ENCODE assay signal across 8 cellular contexts in the genomic region with DNA sequence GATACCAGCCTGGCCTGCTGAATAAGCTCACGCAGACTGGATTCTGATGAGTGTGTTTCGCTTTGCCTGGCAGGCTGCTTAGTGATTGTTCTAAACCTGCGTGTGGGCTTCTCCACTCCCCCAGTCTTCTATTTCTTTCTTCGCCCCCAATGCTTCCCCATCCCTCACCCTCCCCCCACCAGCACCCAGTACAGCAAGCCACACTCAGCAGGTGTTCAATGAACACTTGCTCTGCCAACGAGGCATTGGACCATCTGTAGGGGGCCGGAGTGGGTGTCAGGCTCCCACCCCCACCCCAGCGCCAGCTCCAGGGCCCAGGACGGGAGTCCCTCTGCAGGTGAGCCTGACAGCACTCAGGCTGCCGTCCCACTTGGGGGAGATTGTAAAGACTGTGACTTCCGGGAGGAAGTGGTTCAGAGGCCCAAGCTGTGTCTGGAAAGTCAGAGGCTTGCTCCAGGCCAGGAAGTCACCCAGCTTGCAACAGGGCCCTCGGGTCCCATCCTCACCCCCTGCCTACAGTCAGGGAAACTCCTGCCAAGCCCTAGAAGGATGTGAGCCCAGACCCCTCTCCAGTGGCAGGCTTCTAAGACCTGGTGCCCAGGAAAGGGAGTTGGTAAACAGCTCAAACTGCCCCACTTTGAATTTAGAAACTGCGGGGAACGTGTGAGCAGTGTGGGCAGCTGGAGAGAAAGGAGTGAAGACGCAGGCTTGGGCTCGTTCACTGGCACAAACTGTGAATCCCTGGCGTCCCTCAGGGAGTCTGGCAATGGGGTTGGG.
DNase-seq lines count a peak whose midpoint lies in the region; ATAC-seq, FAIRE-seq and TF ChIP-seq lines count a peak whose summit lies in the region.

No MANE protein-coding gene starts in this region.

- TF ChIP-seq EP300 in esophagus muscularis mucosa (IDR thresholded peaks at IDR 0.05), result no peak

- H3K27ac Mint-ChIP-seq in endodermal cell, result peak overlapping the region; percentile 48

- TF ChIP-seq CTCF in endodermal cell (conservative IDR thresholded peaks at IDR 0.05) (no peak), prostate gland (IDR thresholded peaks at IDR 0.05) (no peak), esophagus muscularis mucosa (IDR thresholded peaks at IDR 0.05) (no peak)

- DNase-seq in GM12892 (ENCODE audit: insufficient read length) (peak; percentile 47), endodermal cell (no peak), prostate gland (ENCODE audit: low spot score) (no peak), esophagus muscularis mucosa (ENCODE audit: extremely low spot score) (no peak)
- DNase-seq in activated CD4-positive, alpha-beta T cell treated with anti-CD3 and anti-CD28 coated beads for 48 hours, result peak; percentile 61
- DNase-seq in stimulated activated CD8-positive, alpha-beta memory T cell treated with anti-CD3 and anti-CD28 coated beads, Interleukin-15, amount 100 ng/mL, for 48 hours (ENCODE audit: low read depth in 2 of 2), result peak; percentile 28 to 45

- H3K4me3 Mint-ChIP-seq in endodermal cell, result no peak overlapping the region

- intact Hi-C loops in prostate gland (cut with DNase I), result no loop called here
- intact Hi-C loops in esophagus muscularis mucosa (cut with DNase I), result no loop called here

- no peaks in the 10 kb centered on the region for H3K36me3 Mint-ChIP-seq in endodermal cell (ENCODE audit: low read depth)

- H3K4me3 ChIP-seq in endodermal cell (ENCODE audit: low read length), result no peak overlapping the region
- no peak overlapping the region for H3K4me3 ChIP-seq in prostate gland
- H3K4me3 ChIP-seq in esophagus muscularis mucosa, result no peak overlapping the region

- no peaks in the 10 kb centered on the region for H3K27me3 ChIP-seq in endodermal cell (ENCODE audit: control insufficient read depth, insufficient read depth, low read length, poor library complexity, severe bottlenecking)
- H3K27me3 ChIP-seq in prostate gland (replicated peaks; ENCODE audit: insufficient read depth), result no peaks in the 10 kb centered on the region
- peaks cover 0 to 5% (median 0%) of the 10 kb centered on the region in 4 donors for H3K27me3 ChIP-seq in esophagus muscularis mucosa

- peak; percentile 68 for ATAC-seq in HG03378 (IDR thresholded peaks at IDR 0.05; ENCODE audit: unreplicated experiment)
- no peak for ATAC-seq in SK-N-SH treated with all-trans-retinoic acid at 6 μM for 48 hours

- no peaks in the 10 kb centered on the region for H3K27me3 Mint-ChIP-seq in endodermal cell (ENCODE audit: insufficient read depth)

- peaks cover 4% of the 10 kb centered on the region for H3K4me1 ChIP-seq in endodermal cell (ENCODE audit: control insufficient read depth, insufficient read depth, low read length)
- H3K4me1 ChIP-seq in prostate gland (replicated peaks), result no peaks in the 10 kb centered on the region
- peaks cover 9 to 31% (median 25%) of the 10 kb centered on the region in 4 donors for H3K4me1 ChIP-seq in esophagus muscularis mucosa

- FAIRE-seq in GM12892 (lab: Jason Lieb, UNC), result peak; percentile 77

- no peaks in the 10 kb centered on the region for H3K9me3 Mint-ChIP-seq in endodermal cell

- H3K9ac ChIP-seq in endodermal cell (ENCODE audit: extremely low read depth, low read length, poor library complexity, severe bottlenecking), result no peak overlapping the region

- WGBS in endodermal cell (ENCODE audit: insufficient coverage in 1 of 2, insufficient read length in 1 of 2), 2 experiments, result 86 to 90% methylated on average over 7 to 16 of the region's 16 CpGs
- 44% methylated on average over 15 of the region's 16 CpGs for WGBS in prostate gland
- WGBS in esophagus muscularis mucosa, result 66% methylated on average over 15 of the region's 16 CpGs

- H3K36me3 ChIP-seq in endodermal cell (ENCODE audit: control insufficient read depth, insufficient read depth, low read length) (no peaks in the 10 kb centered on the region), prostate gland (no peaks in the 10 kb centered on the region), esophagus muscularis mucosa (no peaks in the 10 kb centered on the region)

- H3K4me1 Mint-ChIP-seq in endodermal cell, result peaks cover 21% of the 10 kb centered on the region

- TF ChIP-seq POLR2A in GM12892 (IDR thresholded peaks at IDR 0.05; ENCODE audit: low read depth, low read length) (no peak; the same call in 1 of the 2 replicates), prostate gland (IDR thresholded peaks at IDR 0.05) (no peak), esophagus muscularis mucosa (IDR thresholded peaks at IDR 0.05; ENCODE audit: low read depth) (no peak)

- H3K27ac ChIP-seq in endodermal cell (ENCODE audit: low read depth, low read length) (no peak overlapping the region), prostate gland (no peak overlapping the region), esophagus muscularis mucosa (replicated peaks in 1 of 4) (peak overlapping the region in 2 of 4 donors; percentile 8 to 40)

- H3K9me3 ChIP-seq in endodermal cell (ENCODE audit: control insufficient read depth, low read length) (no peaks in the 10 kb centered on the region), prostate gland (no peaks in the 10 kb centered on the region), esophagus muscularis mucosa (no peaks in the 10 kb centered on the region)

TF ChIP-seq in SK-N-SH treated with all-trans-retinoic acid at 6 μM for 48 hours, 23 proteins besides CTCF, POLR2A, EP300 and RAD21:
- no peak for TF ChIP-seq ARNTL (CRISPR knock-in tag; IDR thresholded peaks at IDR 0.05; ENCODE audit: borderline replicate concordance, low read depth)
- TF ChIP-seq PPARA (CRISPR knock-in tag; IDR thresholded peaks at IDR 0.05; ENCODE audit: borderline replicate concordance), result no peak
- TF ChIP-seq, protein P1, sequence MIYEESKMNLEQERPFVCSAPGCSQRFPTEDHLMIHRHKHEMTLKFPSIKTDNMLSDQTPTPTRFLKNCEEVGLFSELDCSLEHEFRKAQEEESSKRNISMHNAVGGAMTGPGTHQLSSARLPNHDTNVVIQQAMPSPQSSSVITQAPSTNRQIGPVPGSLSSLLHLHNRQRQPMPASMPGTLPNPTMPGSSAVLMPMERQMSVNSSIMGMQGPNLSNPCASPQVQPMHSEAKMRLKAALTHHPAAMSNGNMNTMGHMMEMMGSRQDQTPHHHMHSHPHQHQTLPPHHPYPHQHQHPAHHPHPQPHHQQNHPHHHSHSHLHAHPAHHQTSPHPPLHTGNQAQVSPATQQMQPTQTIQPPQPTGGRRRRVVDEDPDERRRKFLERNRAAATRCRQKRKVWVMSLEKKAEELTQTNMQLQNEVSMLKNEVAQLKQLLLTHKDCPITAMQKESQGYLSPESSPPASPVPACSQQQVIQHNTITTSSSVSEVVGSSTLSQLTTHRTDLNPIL (CRISPR knock-in tag; IDR thresholded peaks at IDR 0.05; ENCODE audit: low read depth), result no peak
- TF ChIP-seq CSDC2 (CRISPR knock-in tag; IDR thresholded peaks at IDR 0.05), result no peak
- TF ChIP-seq RARB (CRISPR knock-in tag; IDR thresholded peaks at IDR 0.05), result no peak

Comparison
In these comparisons a context has a peak if more than half of its experiments do, and no peak if none do; other contexts are left out.
1. DNase-seq: peak in GM12892 (single experiment), activated CD4-positive, alpha-beta T cell treated with anti-CD3 and anti-CD28 coated beads for 48 hours (single experiment) and stimulated activated CD8-positive, alpha-beta memory T cell treated with anti-CD3 and anti-CD28 coated beads, Interleukin-15, amount 100 ng/mL, for 48 hours (2 of 2); none in endodermal cell (single experiment), prostate gland (single experiment) and esophagus muscularis mucosa (single experiment).